2 cellular contexts compared by ENCODE assay signal in the genomic region with DNA sequence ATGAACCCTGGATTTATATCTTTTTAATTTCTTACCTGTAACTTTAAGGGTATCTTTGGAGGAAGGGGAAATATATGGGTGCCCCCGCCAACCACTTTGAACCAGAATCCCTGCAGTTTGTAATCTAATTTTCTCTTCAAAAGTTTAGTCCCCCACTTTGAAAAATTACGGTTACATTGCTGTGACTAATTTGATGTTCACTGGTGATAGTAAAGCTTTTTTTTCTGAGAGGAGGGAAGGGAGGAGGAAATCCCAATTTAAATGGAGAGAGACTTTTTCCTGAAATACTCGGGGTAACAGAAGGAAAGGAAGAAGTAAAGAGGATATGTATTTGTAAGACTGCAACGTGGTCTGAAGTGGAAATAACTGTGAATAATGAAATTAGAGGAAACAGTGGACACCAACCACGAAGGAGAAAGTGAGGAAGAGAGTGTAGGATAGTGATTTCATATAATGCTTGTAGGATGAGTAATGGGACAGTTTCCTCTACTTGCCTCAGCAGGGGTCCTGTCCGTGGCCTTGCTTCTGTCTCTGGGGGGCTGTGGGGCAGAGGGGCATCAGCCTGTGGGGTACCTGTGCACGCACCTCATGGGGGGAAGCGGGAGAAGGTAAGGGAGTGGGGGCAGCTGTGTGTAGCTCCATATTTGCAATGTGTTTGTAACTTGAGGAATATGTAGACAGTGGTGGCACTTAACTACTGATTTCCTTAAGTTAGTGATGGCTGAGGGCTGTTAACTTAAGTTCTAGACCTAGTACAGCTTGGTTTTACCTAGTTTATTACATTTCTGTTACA.
TF ChIP-seq lines count a peak whose summit lies in the region.

No MANE protein-coding gene starts in this region.

TF ChIP-seq in A549, 52 proteins besides CTCF, POLR2A, EP300 and RAD21 (continued from another document):
- TF ChIP-seq EHMT2 (IDR thresholded peaks at IDR 0.05; ENCODE audit: low read depth), result no peak
- TF ChIP-seq, protein P1, sequence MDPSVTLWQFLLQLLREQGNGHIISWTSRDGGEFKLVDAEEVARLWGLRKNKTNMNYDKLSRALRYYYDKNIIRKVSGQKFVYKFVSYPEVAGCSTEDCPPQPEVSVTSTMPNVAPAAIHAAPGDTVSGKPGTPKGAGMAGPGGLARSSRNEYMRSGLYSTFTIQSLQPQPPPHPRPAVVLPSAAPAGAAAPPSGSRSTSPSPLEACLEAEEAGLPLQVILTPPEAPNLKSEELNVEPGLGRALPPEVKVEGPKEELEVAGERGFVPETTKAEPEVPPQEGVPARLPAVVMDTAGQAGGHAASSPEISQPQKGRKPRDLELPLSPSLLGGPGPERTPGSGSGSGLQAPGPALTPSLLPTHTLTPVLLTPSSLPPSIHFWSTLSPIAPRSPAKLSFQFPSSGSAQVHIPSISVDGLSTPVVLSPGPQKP (IDR thresholded peaks at IDR 0.05; ENCODE audit: low read depth, low read length), result no peak

TF ChIP-seq in K562, 482 proteins besides CTCF, POLR2A, EP300 and RAD21 (continued from another document and continues in another):
- TF ChIP-seq, protein P2, sequence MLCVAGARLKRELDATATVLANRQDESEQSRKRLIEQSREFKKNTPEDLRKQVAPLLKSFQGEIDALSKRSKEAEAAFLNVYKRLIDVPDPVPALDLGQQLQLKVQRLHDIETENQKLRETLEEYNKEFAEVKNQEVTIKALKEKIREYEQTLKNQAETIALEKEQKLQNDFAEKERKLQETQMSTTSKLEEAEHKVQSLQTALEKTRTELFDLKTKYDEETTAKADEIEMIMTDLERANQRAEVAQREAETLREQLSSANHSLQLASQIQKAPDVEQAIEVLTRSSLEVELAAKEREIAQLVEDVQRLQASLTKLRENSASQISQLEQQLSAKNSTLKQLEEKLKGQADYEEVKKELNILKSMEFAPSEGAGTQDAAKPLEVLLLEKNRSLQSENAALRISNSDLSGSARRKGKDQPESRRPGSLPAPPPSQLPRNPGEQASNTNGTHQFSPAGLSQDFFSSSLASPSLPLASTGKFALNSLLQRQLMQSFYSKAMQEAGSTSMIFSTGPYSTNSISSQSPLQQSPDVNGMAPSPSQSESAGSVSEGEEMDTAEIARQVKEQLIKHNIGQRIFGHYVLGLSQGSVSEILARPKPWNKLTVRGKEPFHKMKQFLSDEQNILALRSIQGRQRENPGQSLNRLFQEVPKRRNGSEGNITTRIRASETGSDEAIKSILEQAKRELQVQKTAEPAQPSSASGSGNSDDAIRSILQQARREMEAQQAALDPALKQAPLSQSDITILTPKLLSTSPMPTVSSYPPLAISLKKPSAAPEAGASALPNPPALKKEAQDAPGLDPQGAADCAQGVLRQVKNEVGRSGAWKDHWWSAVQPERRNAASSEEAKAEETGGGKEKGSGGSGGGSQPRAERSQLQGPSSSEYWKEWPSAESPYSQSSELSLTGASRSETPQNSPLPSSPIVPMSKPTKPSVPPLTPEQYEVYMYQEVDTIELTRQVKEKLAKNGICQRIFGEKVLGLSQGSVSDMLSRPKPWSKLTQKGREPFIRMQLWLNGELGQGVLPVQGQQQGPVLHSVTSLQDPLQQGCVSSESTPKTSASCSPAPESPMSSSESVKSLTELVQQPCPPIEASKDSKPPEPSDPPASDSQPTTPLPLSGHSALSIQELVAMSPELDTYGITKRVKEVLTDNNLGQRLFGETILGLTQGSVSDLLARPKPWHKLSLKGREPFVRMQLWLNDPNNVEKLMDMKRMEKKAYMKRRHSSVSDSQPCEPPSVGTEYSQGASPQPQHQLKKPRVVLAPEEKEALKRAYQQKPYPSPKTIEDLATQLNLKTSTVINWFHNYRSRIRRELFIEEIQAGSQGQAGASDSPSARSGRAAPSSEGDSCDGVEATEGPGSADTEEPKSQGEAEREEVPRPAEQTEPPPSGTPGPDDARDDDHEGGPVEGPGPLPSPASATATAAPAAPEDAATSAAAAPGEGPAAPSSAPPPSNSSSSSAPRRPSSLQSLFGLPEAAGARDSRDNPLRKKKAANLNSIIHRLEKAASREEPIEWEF (CRISPR knock-in tag; IDR thresholded peaks at IDR 0.05), result no peak
- no peak for TF ChIP-seq MAZ (CRISPR knock-in tag; conservative IDR thresholded peaks at IDR 0.05 in 1 of 2, IDR thresholded peaks at IDR 0.05 in 1 of 2)
- TF ChIP-seq MTA1 (IDR thresholded peaks at IDR 0.05; ENCODE audit: borderline replicate concordance), result 0 out of 2 replicates have a peak, but pooled peaks have one; percentile 22
- no peak for TF ChIP-seq TEAD1 (CRISPR knock-in tag; IDR thresholded peaks at IDR 0.05)
- TF ChIP-seq ZNF384 (IDR thresholded peaks at IDR 0.05; ENCODE audit: low read depth, low read length), result peak; percentile 52; the same call in 1 of the 2 replicates
- no peak for TF ChIP-seq ELF2 (CRISPR knock-in tag; IDR thresholded peaks at IDR 0.05)
- TF ChIP-seq POU5F1 (IDR thresholded peaks at IDR 0.05; ENCODE audit: borderline replicate concordance, low read depth, low read length, partially characterized antibody), result no peak
- TF ChIP-seq ZKSCAN8 (CRISPR knock-in tag; IDR thresholded peaks at IDR 0.05), result peak; percentile 92; the same call in 1 of the 2 replicates
- TF ChIP-seq, protein P3, sequence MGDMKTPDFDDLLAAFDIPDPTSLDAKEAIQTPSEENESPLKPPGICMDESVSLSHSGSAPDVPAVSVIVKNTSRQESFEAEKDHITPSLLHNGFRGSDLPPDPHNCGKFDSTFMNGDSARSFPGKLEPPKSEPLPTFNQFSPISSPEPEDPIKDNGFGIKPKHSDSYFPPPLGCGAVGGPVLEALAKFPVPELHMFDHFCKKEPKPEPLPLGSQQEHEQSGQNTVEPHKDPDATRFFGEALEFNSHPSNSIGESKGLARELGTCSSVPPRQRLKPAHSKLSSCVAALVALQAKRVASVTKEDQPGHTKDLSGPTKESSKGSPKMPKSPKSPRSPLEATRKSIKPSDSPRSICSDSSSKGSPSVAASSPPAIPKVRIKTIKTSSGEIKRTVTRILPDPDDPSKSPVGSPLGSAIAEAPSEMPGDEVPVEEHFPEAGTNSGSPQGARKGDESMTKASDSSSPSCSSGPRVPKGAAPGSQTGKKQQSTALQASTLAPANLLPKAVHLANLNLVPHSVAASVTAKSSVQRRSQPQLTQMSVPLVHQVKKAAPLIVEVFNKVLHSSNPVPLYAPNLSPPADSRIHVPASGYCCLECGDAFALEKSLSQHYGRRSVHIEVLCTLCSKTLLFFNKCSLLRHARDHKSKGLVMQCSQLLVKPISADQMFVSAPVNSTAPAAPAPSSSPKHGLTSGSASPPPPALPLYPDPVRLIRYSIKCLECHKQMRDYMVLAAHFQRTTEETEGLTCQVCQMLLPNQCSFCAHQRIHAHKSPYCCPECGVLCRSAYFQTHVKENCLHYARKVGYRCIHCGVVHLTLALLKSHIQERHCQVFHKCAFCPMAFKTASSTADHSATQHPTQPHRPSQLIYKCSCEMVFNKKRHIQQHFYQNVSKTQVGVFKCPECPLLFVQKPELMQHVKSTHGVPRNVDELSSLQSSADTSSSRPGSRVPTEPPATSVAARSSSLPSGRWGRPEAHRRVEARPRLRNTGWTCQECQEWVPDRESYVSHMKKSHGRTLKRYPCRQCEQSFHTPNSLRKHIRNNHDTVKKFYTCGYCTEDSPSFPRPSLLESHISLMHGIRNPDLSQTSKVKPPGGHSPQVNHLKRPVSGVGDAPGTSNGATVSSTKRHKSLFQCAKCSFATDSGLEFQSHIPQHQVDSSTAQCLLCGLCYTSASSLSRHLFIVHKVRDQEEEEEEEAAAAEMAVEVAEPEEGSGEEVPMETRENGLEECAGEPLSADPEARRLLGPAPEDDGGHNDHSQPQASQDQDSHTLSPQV (IDR thresholded peaks at IDR 0.05), result no peak
- TF ChIP-seq MCM3 (IDR thresholded peaks at IDR 0.05), result no peak
- TF ChIP-seq, protein P4, sequence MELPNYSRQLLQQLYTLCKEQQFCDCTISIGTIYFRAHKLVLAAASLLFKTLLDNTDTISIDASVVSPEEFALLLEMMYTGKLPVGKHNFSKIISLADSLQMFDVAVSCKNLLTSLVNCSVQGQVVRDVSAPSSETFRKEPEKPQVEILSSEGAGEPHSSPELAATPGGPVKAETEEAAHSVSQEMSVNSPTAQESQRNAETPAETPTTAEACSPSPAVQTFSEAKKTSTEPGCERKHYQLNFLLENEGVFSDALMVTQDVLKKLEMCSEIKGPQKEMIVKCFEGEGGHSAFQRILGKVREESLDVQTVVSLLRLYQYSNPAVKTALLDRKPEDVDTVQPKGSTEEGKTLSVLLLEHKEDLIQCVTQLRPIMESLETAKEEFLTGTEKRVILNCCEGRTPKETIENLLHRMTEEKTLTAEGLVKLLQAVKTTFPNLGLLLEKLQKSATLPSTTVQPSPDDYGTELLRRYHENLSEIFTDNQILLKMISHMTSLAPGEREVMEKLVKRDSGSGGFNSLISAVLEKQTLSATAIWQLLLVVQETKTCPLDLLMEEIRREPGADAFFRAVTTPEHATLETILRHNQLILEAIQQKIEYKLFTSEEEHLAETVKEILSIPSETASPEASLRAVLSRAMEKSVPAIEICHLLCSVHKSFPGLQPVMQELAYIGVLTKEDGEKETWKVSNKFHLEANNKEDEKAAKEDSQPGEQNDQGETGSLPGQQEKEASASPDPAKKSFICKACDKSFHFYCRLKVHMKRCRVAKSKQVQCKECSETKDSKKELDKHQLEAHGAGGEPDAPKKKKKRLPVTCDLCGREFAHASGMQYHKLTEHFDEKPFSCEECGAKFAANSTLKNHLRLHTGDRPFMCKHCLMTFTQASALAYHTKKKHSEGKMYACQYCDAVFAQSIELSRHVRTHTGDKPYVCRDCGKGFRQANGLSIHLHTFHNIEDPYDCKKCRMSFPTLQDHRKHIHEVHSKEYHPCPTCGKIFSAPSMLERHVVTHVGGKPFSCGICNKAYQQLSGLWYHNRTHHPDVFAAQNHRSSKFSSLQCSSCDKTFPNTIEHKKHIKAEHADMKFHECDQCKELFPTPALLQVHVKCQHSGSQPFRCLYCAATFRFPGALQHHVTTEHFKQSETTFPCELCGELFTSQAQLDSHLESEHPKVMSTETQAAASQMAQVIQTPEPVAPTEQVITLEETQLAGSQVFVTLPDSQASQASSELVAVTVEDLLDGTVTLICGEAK (IDR thresholded peaks at IDR 0.05), result no peak
- TF ChIP-seq, protein P4 (CRISPR knock-in tag; IDR thresholded peaks at IDR 0.05), result no peak
- peak; percentile 7; the same call in 1 of the 2 replicates for TF ChIP-seq ARID1B (IDR thresholded peaks at IDR 0.05)
- no peak for TF ChIP-seq MED1 (CRISPR knock-in tag; IDR thresholded peaks at IDR 0.05; ENCODE audit: borderline replicate concordance)
- TF ChIP-seq, protein P5, sequence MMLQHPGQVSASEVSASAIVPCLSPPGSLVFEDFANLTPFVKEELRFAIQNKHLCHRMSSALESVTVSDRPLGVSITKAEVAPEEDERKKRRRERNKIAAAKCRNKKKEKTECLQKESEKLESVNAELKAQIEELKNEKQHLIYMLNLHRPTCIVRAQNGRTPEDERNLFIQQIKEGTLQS (IDR thresholded peaks at IDR 0.05), result peak; percentile 54
- TF ChIP-seq, protein P5 (CRISPR knock-in tag; conservative IDR thresholded peaks at IDR 0.05), result no peak
- 0 out of 2 replicates have a peak, but pooled peaks have one; percentile 47 for TF ChIP-seq NFRKB (IDR thresholded peaks at IDR 0.05; ENCODE audit: low read depth)
- TF ChIP-seq TOE1 (IDR thresholded peaks at IDR 0.05; ENCODE audit: borderline replicate concordance), result no peak
- no peak for TF ChIP-seq TOE1 (CRISPR knock-in tag; IDR thresholded peaks at IDR 0.05; ENCODE audit: borderline replicate concordance, low read depth)
- peak; percentile 52; the same call in 1 of the 2 replicates for TF ChIP-seq CEBPG (CRISPR knock-in tag; IDR thresholded peaks at IDR 0.05)
- TF ChIP-seq CEBPG (tag; conservative IDR thresholded peaks at IDR 0.05 in 1 of 2, IDR thresholded peaks at IDR 0.05 in 1 of 2), result no peak
- TF ChIP-seq, protein P6, sequence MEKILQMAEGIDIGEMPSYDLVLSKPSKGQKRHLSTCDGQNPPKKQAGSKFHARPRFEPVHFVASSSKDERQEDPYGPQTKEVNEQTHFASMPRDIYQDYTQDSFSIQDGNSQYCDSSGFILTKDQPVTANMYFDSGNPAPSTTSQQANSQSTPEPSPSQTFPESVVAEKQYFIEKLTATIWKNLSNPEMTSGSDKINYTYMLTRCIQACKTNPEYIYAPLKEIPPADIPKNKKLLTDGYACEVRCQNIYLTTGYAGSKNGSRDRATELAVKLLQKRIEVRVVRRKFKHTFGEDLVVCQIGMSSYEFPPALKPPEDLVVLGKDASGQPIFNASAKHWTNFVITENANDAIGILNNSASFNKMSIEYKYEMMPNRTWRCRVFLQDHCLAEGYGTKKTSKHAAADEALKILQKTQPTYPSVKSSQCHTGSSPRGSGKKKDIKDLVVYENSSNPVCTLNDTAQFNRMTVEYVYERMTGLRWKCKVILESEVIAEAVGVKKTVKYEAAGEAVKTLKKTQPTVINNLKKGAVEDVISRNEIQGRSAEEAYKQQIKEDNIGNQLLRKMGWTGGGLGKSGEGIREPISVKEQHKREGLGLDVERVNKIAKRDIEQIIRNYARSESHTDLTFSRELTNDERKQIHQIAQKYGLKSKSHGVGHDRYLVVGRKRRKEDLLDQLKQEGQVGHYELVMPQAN (IDR thresholded peaks at IDR 0.05; ENCODE audit: borderline replicate concordance), result no peak
